Comparison of ENCODE assay signal across 15 cellular contexts in the genomic region with DNA sequence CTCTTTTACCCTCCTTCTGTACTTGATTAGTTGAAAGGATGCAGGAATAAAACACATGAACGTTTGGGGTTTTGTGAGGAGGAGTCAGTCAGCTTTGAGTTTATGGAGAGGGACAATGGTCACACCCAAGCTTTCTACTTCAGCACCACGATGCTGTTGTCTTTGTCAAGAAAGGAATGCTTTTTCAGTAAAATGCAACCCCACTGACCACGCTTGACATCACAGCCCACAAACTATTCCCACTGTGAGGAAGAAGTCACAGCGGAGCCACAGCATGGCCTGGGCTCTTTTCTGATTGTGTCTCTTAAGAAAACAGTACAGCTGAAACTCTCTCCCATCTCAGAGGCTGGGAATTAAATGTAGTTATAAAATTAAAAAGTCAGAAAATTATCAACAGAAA.
DNase-seq lines count a peak whose midpoint lies in the region; ATAC-seq and TF ChIP-seq lines count a peak whose summit lies in the region.
"Had no signal": no experiment of that assay in that cellular context is flagged by ENCODE, and none has a peak within 500 bp of the region (broad histone marks: within the 10 kb centered on the region; RNA-seq: fewer than 3 reads in every experiment).

No MANE protein-coding gene starts in this region.

- POLR2A ChIA-PET in activated CD4-positive, alpha-beta T cell treated with anti-CD3 and anti-CD28 coated beads, Interleukin-2, amount 10 ng/mL, durations not matched to agents 7 days and 5 days (lab: Charles Lee), result no interaction called here

- H3K4me1 Mint-ChIP-seq in activated CD4-positive, alpha-beta T cell treated with anti-CD3 and anti-CD28 coated beads, Interleukin-2, amount 10 ng/mL, durations not matched to agents 7 days and 5 days, result no peaks in the 10 kb centered on the region

- CTCF ChIA-PET in activated CD4-positive, alpha-beta T cell treated with anti-CD3 and anti-CD28 coated beads, Interleukin-2, amount 10 ng/mL, durations not matched to agents 7 days and 5 days (lab: Charles Lee), result no interaction called here

- no peak overlapping the region for H3K27ac Mint-ChIP-seq in activated CD4-positive, alpha-beta T cell treated with anti-CD3 and anti-CD28 coated beads, Interleukin-2, amount 10 ng/mL, durations not matched to agents 7 days and 5 days
- H3K27ac Mint-ChIP-seq: CD4-positive, alpha-beta T cell; H9 had no signal

- peak; percentile 41 for DNase-seq in AG20443 (ENCODE audit: low spot score)
- DNase-seq in brain microvascular endothelial cell, result peak; percentile 4
- no peak for DNase-seq in hippocampal formation (lab: John Stamatoyannopoulos, UW)
- DNase-seq in NCI-H2227 (lab: John Stamatoyannopoulos, UW; ENCODE audit: unreplicated experiment), result no peak
- DNase-seq in activated CD4-positive, alpha-beta T cell treated with anti-CD3 and anti-CD28 coated beads, Interleukin-2, amount 10 ng/mL, durations not matched to agents 7 days and 5 days, result no peak
- DNase-seq in stimulated activated naive CD8-positive, alpha-beta T cell treated with anti-CD3 and anti-CD28 coated beads, Interleukin-15, Interleukin-2, amounts not matched to agents 100 U/mL and 50 U/mL, for 24 hours, result no peak
- DNase-seq: Calu3; CD4-positive, alpha-beta T cell; DMS 273 treated with DMSO at 0.1 percent for 48 hours; GOT3; H9; IMR-90 had no signal

- no peaks in the 10 kb centered on the region for H3K36me3 Mint-ChIP-seq in activated CD4-positive, alpha-beta T cell treated with anti-CD3 and anti-CD28 coated beads, Interleukin-2, amount 10 ng/mL, durations not matched to agents 7 days and 5 days (ENCODE audit: low read depth)

- peak overlapping the region; percentile 2 for H3K27ac ChIP-seq in angular gyrus (ENCODE audit: low read depth, low read length)
- no peak overlapping the region for H3K27ac ChIP-seq in brain microvascular endothelial cell
- H3K27ac ChIP-seq: A549; BLaER1 treated with 17β-estradiol and CSF1 and Interleukin-3, amounts not matched to agents 10 nM and 100 nM had no signal

- no peaks in the 10 kb centered on the region for H3K27me3 ChIP-seq in brain microvascular endothelial cell (replicated peaks)
- H3K27me3 ChIP-seq: BLaER1 treated with 17β-estradiol and CSF1 and Interleukin-3, amounts not matched to agents 10 nM and 100 nM had no signal

- H3K4me3 ChIP-seq in brain microvascular endothelial cell (ENCODE audit: low read depth, low read length), result no peak overlapping the region
- H3K4me3 ChIP-seq: A549; BLaER1 treated with 17β-estradiol and CSF1 and Interleukin-3, amounts not matched to agents 10 nM and 100 nM had no signal

- ATAC-seq in stimulated activated naive CD8-positive, alpha-beta T cell treated with anti-CD3 and anti-CD28 coated beads, Interleukin-15, Interleukin-2, amounts not matched to agents 100 U/mL and 50 U/mL, for 24 hours, result no peak
- ATAC-seq: A549 had no signal

- no peaks in the 10 kb centered on the region for H3K9me3 Mint-ChIP-seq in activated CD4-positive, alpha-beta T cell treated with anti-CD3 and anti-CD28 coated beads, Interleukin-2, amount 10 ng/mL, durations not matched to agents 7 days and 5 days
- H3K9me3 Mint-ChIP-seq: CD4-positive, alpha-beta T cell; H9 had no signal

- in situ Hi-C loops in brain microvascular endothelial cell (cut with HindIII; ENCODE audit: low pct_ligation_motif_present, low sequenced_read_pairs), result no loop called here

- H3K36me3 ChIP-seq in brain microvascular endothelial cell (replicated peaks), result no peaks in the 10 kb centered on the region

- no peak overlapping the region for H3K4me3 Mint-ChIP-seq in activated CD4-positive, alpha-beta T cell treated with anti-CD3 and anti-CD28 coated beads, Interleukin-2, amount 10 ng/mL, durations not matched to agents 7 days and 5 days
- H3K4me3 Mint-ChIP-seq: CD4-positive, alpha-beta T cell; H9 had no signal

- TF ChIP-seq CTCF in brain microvascular endothelial cell (IDR thresholded peaks at IDR 0.05; ENCODE audit: low read depth, low read length, missing control alignments), result no peak

- H3K27me3 Mint-ChIP-seq in activated CD4-positive, alpha-beta T cell treated with anti-CD3 and anti-CD28 coated beads, Interleukin-2, amount 10 ng/mL, durations not matched to agents 7 days and 5 days, result peaks cover 10% of the 10 kb centered on the region

Comparison
In these comparisons a context has a peak if more than half of its experiments do, and no peak if none do; other contexts are left out.
1. DNase-seq: peak in AG20443 (single experiment) and brain microvascular endothelial cell (single experiment); none in hippocampal formation (0 of 2), NCI-H2227 (single experiment), activated CD4-positive, alpha-beta T cell treated with anti-CD3 and anti-CD28 coated beads, Interleukin-2, amount 10 ng/mL, durations not matched to agents 7 days and 5 days (single experiment) and stimulated activated naive CD8-positive, alpha-beta T cell treated with anti-CD3 and anti-CD28 coated beads, Interleukin-15, Interleukin-2, amounts not matched to agents 100 U/mL and 50 U/mL, for 24 hours (single experiment).